ENCODE assay signal across 17 cellular contexts in genomic region chr6:170114956-170115855, GRCh38.
DNase-seq lines count a peak whose midpoint lies in the region; ATAC-seq and TF ChIP-seq lines count a peak whose summit lies in the region.
"Had no signal": no experiment of that assay in that cellular context is flagged by ENCODE, and none has a peak within 500 bp of the region (broad histone marks: within the 10 kb centered on the region; RNA-seq: fewer than 3 reads in every experiment).

No MANE protein-coding gene starts in this region.

- H3K36me3 ChIP-seq in right lobe of liver: no peaks in the 10 kb centered on the region
- H3K36me3 ChIP-seq: breast epithelium, heart right ventricle had no signal

- no peak overlapping the region for H3K4me3 Mint-ChIP-seq in activated T-cell treated with anti-CD3 and anti-CD28 coated beads, Interleukin-2, amount 50 U/mL, for 24 hours
- no peak overlapping the region for H3K4me3 Mint-ChIP-seq in type B pancreatic cell
- H3K4me3 Mint-ChIP-seq in HFFc6: no peak overlapping the region
- H3K4me3 Mint-ChIP-seq in effector memory CD8-positive, alpha-beta T cell: no peak overlapping the region

- H3K27me3 ChIP-seq in right lobe of liver: no peaks in the 10 kb centered on the region
- H3K27me3 ChIP-seq: breast epithelium, heart right ventricle had no signal

- 47% methylated on average over 2 of the region's 15 CpGs for WGBS in right lobe of liver (ENCODE audit: insufficient coverage, low coverage, low lambda C conversion rate, missing lambda C conversion rate)

- TF ChIP-seq POLR2A in right lobe of liver (IDR thresholded peaks at IDR 0.05): no peak

- H3K4me3 ChIP-seq in right lobe of liver: no peak overlapping the region
- H3K4me3 ChIP-seq: breast epithelium, heart right ventricle, SK-N-MC had no signal

- H3K27ac ChIP-seq in right lobe of liver: no peak overlapping the region
- H3K27ac ChIP-seq: heart right ventricle, SK-N-MC had no signal

- DNase-seq in activated T-cell treated with anti-CD3 and anti-CD28 coated beads, Interleukin-2, amount 50 U/mL, for 24 hours: peak; percentile 20
- DNase-seq in activated T-cell treated with anti-CD3 and anti-CD28 coated beads for 4 hours (no peak), NCI-H2196 treated with DMSO at 0.1 percent for 48 hours (lab: John Stamatoyannopoulos, UW; ENCODE audit: unreplicated experiment) (peak; percentile 39), right lobe of liver (peak in 2 of 3 donors; percentile 45 to 51), type B pancreatic cell (ENCODE audit: extremely low spot score, unreplicated experiment) (peak; percentile 55), T-helper 2 cell (no peak), HFFc6 (no peak)
- no peak for DNase-seq in effector memory CD8-positive, alpha-beta T cell
- DNase-seq: activated CD4-positive, CD25-positive, alpha-beta regulatory T cell; AML-193; EL; GOT3; occipital lobe; stimulated activated naive CD4-positive, alpha-beta T cell had no signal

- H3K27ac Mint-ChIP-seq in activated T-cell treated with anti-CD3 and anti-CD28 coated beads, Interleukin-2, amount 50 U/mL, for 24 hours: no peak overlapping the region
- no peak overlapping the region for H3K27ac Mint-ChIP-seq in type B pancreatic cell
- H3K27ac Mint-ChIP-seq in HFFc6: no peak overlapping the region
- H3K27ac Mint-ChIP-seq in effector memory CD8-positive, alpha-beta T cell: peak overlapping the region in 1 of 2 donors; percentile 73

- peaks cover 7% of the 10 kb centered on the region for H3K9me3 Mint-ChIP-seq in activated T-cell treated with anti-CD3 and anti-CD28 coated beads, Interleukin-2, amount 50 U/mL, for 24 hours
- H3K9me3 Mint-ChIP-seq in type B pancreatic cell (no peaks in the 10 kb centered on the region), HFFc6 (peaks cover 54% of the 10 kb centered on the region)
- peaks cover 0 to under 1% of the 10 kb centered on the region in 2 donors for H3K9me3 Mint-ChIP-seq in effector memory CD8-positive, alpha-beta T cell

- TF ChIP-seq CTCF in right lobe of liver (IDR thresholded peaks at IDR 0.05): no peak
- TF ChIP-seq CTCF in type B pancreatic cell (conservative IDR thresholded peaks at IDR 0.05): no peak
- TF ChIP-seq CTCF in HFFc6 (IDR thresholded peaks at IDR 0.05): no peak

- H3K9me3 ChIP-seq in right lobe of liver: no peaks in the 10 kb centered on the region

- ATAC-seq in right lobe of liver: peak in 3 of 4 donors; percentile 22 to 67 (median 64)
- ATAC-seq in effector memory CD8-positive, alpha-beta T cell (replicated peaks): no peak

- no peaks in the 10 kb centered on the region for H3K4me1 ChIP-seq in right lobe of liver
- H3K4me1 ChIP-seq: breast epithelium had no signal

- H3K36me3 Mint-ChIP-seq in activated T-cell treated with anti-CD3 and anti-CD28 coated beads, Interleukin-2, amount 50 U/mL, for 24 hours (ENCODE audit: low read depth): no peaks in the 10 kb centered on the region
- H3K36me3 Mint-ChIP-seq in type B pancreatic cell: no peaks in the 10 kb centered on the region
- H3K36me3 Mint-ChIP-seq in HFFc6 (ENCODE audit: low read depth): no peaks in the 10 kb centered on the region; the same call in 1 of the 2 replicates
- H3K36me3 Mint-ChIP-seq in effector memory CD8-positive, alpha-beta T cell (ENCODE audit: insufficient read depth): peaks cover 4% of the 10 kb centered on the region

- no peaks in the 10 kb centered on the region for H3K27me3 Mint-ChIP-seq in activated T-cell treated with anti-CD3 and anti-CD28 coated beads, Interleukin-2, amount 50 U/mL, for 24 hours
- H3K27me3 Mint-ChIP-seq in type B pancreatic cell: peaks cover 10% of the 10 kb centered on the region
- no peaks in the 10 kb centered on the region; the same call in 1 of the 2 replicates for H3K27me3 Mint-ChIP-seq in HFFc6 (ENCODE audit: insufficient read depth)
- H3K27me3 Mint-ChIP-seq in effector memory CD8-positive, alpha-beta T cell: peaks cover 21 to 22% of the 10 kb centered on the region in 2 donors

- intact Hi-C loops in right lobe of liver (cut with DNase I): no loop called here

- no peaks in the 10 kb centered on the region for H3K4me1 Mint-ChIP-seq in activated T-cell treated with anti-CD3 and anti-CD28 coated beads, Interleukin-2, amount 50 U/mL, for 24 hours (ENCODE audit: low read depth)
- H3K4me1 Mint-ChIP-seq in type B pancreatic cell (ENCODE audit: unreplicated experiment): peaks cover 8% of the 10 kb centered on the region
- no peaks in the 10 kb centered on the region for H3K4me1 Mint-ChIP-seq in HFFc6 (ENCODE audit: low read depth)
- peaks cover 0 to 7% of the 10 kb centered on the region in 2 donors for H3K4me1 Mint-ChIP-seq in effector memory CD8-positive, alpha-beta T cell (ENCODE audit: low read depth in 2 of 2)

Comparison
In these comparisons a context has a peak if more than half of its experiments do, and no peak if none do; other contexts are left out.
1. DNase-seq: peak in activated T-cell treated with anti-CD3 and anti-CD28 coated beads, Interleukin-2, amount 50 U/mL, for 24 hours (single experiment), NCI-H2196 treated with DMSO at 0.1 percent for 48 hours (single experiment), right lobe of liver (2 of 3) and type B pancreatic cell (single experiment); none in activated T-cell treated with anti-CD3 and anti-CD28 coated beads for 4 hours (single experiment), T-helper 2 cell (0 of 5), HFFc6 (single experiment) and effector memory CD8-positive, alpha-beta T cell (0 of 3).